ENCODE assay signal across 1 cellular context in genomic region chr5:149345147-149345891, GRCh38.
TF ChIP-seq lines count a peak whose summit lies in the region.

Gene GRPEL2, plus strand, starts transcription at chr5:149345499. Its CDS starts 41 bp downstream, at chr5:149345540.

TF ChIP-seq in H1, 55 proteins besides CTCF, POLR2A, EP300 and RAD21 (continued from another document):
- TF ChIP-seq BRCA1 (IDR thresholded peaks at IDR 0.05; ENCODE audit: low read depth, low read length), result no peak
- TF ChIP-seq CBX8 (IDR thresholded peaks at IDR 0.05; ENCODE audit: borderline replicate concordance, low read depth, low read length), result no peak
- TF ChIP-seq MAFK (IDR thresholded peaks at IDR 0.05; ENCODE audit: low read depth, low read length), result no peak
- TF ChIP-seq GABPA (IDR thresholded peaks at IDR 0.05; ENCODE audit: borderline replicate concordance, insufficient read depth, low read length), result peak; percentile 99
- peak; percentile 98 for TF ChIP-seq KDM1A (IDR thresholded peaks at IDR 0.05; ENCODE audit: borderline replicate concordance, low read length)
- no peak for TF ChIP-seq NANOG (IDR thresholded peaks at IDR 0.05; ENCODE audit: insufficient read depth, low read depth, low read length, poor library complexity, severe bottlenecking)
- peak; percentile 83 for TF ChIP-seq ASH2L (IDR thresholded peaks at IDR 0.05; ENCODE audit: low read length)
- TF ChIP-seq ATF3 (IDR thresholded peaks at IDR 0.05; ENCODE audit: insufficient read depth, low read depth, low read length), result no peak
- no peak for TF ChIP-seq RBBP5 (IDR thresholded peaks at IDR 0.05; ENCODE audit: borderline replicate concordance, low read depth, low read length)
- peak; percentile 54 for TF ChIP-seq TAF7 (optimal IDR thresholded peaks at IDR 0.05; ENCODE audit: borderline replicate concordance, low read depth, low read length)
- TF ChIP-seq CEBPB (IDR thresholded peaks at IDR 0.05; ENCODE audit: low read depth, low read length), result no peak
- no peak for TF ChIP-seq HDAC6 (IDR thresholded peaks at IDR 0.05; ENCODE audit: low read depth, low read length)
- no peak for TF ChIP-seq RXRA (IDR thresholded peaks at IDR 0.05; ENCODE audit: insufficient read depth, low read depth, low read length)
- peak; percentile 89 for TF ChIP-seq PHF8 (conservative IDR thresholded peaks at IDR 0.05; ENCODE audit: low read depth, low read length)
- TF ChIP-seq CREB1 (IDR thresholded peaks at IDR 0.05), result no peak; the same call in 1 of the 2 replicates
- TF ChIP-seq ZNF274 (IDR thresholded peaks at IDR 0.05; ENCODE audit: borderline replicate concordance, extremely low read depth, low read length), result no peak
- no peak for TF ChIP-seq SIX5 (IDR thresholded peaks at IDR 0.05; ENCODE audit: low read depth, low read length)
- TF ChIP-seq TBP (IDR thresholded peaks at IDR 0.05; ENCODE audit: low read depth, low read length), result peak; percentile 87
- peak; percentile 86 for TF ChIP-seq EGR1 (IDR thresholded peaks at IDR 0.05; ENCODE audit: borderline replicate concordance, low read depth, low read length)
- no peak for TF ChIP-seq POU5F1 (IDR thresholded peaks at IDR 0.05; ENCODE audit: low read depth, low read length)
- no peak for TF ChIP-seq SP4 (IDR thresholded peaks at IDR 0.05; ENCODE audit: low read length)
- TF ChIP-seq RNF2 (IDR thresholded peaks at IDR 0.05; ENCODE audit: borderline replicate concordance, low read depth, low read length, missing control alignments, poor library complexity, severe bottlenecking), result no peak
- TF ChIP-seq MAX (IDR thresholded peaks at IDR 0.05), result peak; percentile 83; the same call in 1 of the 2 replicates
- peak; percentile 27 to 66; a peak in 2 of 4 replicates for TF ChIP-seq SIN3A (conservative IDR thresholded peaks at IDR 0.05 in 1 of 2, IDR thresholded peaks at IDR 0.05 in 1 of 2; ENCODE audit: low read depth in 1 of 2, low read length in 2 of 2)
- no peak for TF ChIP-seq CTBP2 (IDR thresholded peaks at IDR 0.05; ENCODE audit: borderline replicate concordance, insufficient read depth, insufficient read length, low read length)
- TF ChIP-seq TCF12 (IDR thresholded peaks at IDR 0.05; ENCODE audit: low read depth, low read length), result no peak
- no peak; the same call in 1 of the 2 replicates for TF ChIP-seq ATF2 (IDR thresholded peaks at IDR 0.05; ENCODE audit: low read length)
- peak; percentile 58 for TF ChIP-seq GTF2F1 (IDR thresholded peaks at IDR 0.05; ENCODE audit: borderline replicate concordance, low read depth, low read length)
- TF ChIP-seq SP1 (IDR thresholded peaks at IDR 0.05; ENCODE audit: low read depth, low read length), result no peak
- TF ChIP-seq BACH1 (IDR thresholded peaks at IDR 0.05; ENCODE audit: low read length), result no peak
- peak; percentile 59 for TF ChIP-seq NRF1 (IDR thresholded peaks at IDR 0.05; ENCODE audit: low read depth, low read length)
- TF ChIP-seq KDM4A (IDR thresholded peaks at IDR 0.05; ENCODE audit: low read depth, low read length, severe bottlenecking), result peak; percentile 73
- TF ChIP-seq RFX5 (IDR thresholded peaks at IDR 0.05; ENCODE audit: borderline replicate concordance, low read depth, low read length), result peak; percentile 7; the same call in 1 of the 2 replicates
- TF ChIP-seq TAF1 (IDR thresholded peaks at IDR 0.05; ENCODE audit: low read depth, low read length), result peak; percentile 90
- peak; percentile 45; the same call in 1 of the 2 replicates for TF ChIP-seq CHD1 (IDR thresholded peaks at IDR 0.05; ENCODE audit: low read depth, low read length)
- TF ChIP-seq TEAD4 (IDR thresholded peaks at IDR 0.05; ENCODE audit: low read depth, low read length), result no peak
- peak; percentile 92 for TF ChIP-seq E2F6 (IDR thresholded peaks at IDR 0.05)
- TF ChIP-seq POLR2AphosphoS5 (IDR thresholded peaks at IDR 0.05; ENCODE audit: low read depth, low read length), result peak; percentile 85
- no peak for TF ChIP-seq CHD7 (IDR thresholded peaks at IDR 0.05; ENCODE audit: insufficient replicate concordance, low read length)
- no peak for TF ChIP-seq CBX5 (IDR thresholded peaks at IDR 0.05; ENCODE audit: low read depth, low read length)
- peak; percentile 84 for TF ChIP-seq YY1 (IDR thresholded peaks at IDR 0.05; ENCODE audit: low read depth, low read length)
- no peak; the same call in 1 of the 2 replicates for TF ChIP-seq CHD2 (IDR thresholded peaks at IDR 0.05; ENCODE audit: low read length)
- no peak for TF ChIP-seq EZH2 (IDR thresholded peaks at IDR 0.05; ENCODE audit: low read depth, low read length, severe bottlenecking)
- peak; percentile 68 for TF ChIP-seq SAP30 (IDR thresholded peaks at IDR 0.05; ENCODE audit: insufficient read depth, insufficient replicate concordance, low read length)
- TF ChIP-seq BCL11A (IDR thresholded peaks at IDR 0.05; ENCODE audit: low read depth in 2 of 2, low read length in 2 of 2), result no peak
- TF ChIP-seq SIRT6 (IDR thresholded peaks at IDR 0.05; ENCODE audit: low read length), result no peak
- TF ChIP-seq SUZ12 (IDR thresholded peaks at IDR 0.05; ENCODE audit: low read length), result no peak
